39 cellular contexts compared by ENCODE assay signal in the genomic region with DNA sequence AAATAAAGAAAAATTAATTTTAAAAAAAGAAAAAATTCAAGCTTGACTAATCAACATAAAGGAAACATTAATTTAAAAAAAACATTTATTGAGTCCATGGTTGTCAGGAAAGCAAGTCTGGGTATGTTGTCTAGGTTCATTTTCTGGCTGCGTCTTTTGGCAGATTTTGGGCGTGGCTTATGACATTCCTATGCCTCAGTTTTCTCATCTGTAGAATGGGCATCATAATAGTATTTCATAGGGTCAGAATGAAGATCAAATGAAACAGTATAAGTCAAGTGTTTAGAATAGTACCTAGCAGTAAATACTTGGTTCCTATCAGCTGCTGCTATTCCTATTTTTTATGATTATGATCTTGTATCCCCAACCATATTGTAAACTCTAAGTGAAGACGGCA. TPM values are rescaled to one million over a fixed set of nuclear protein-coding genes. Genes with fewer than 3 reads are reported as not detected.
"Had no signal": no experiment of that assay in that cellular context is flagged by ENCODE, and none has a peak within 500 bp of the region (broad histone marks: within the 10 kb centered on the region; RNA-seq: fewer than 3 reads in every experiment).

No MANE protein-coding gene starts in this region.

- H3K36me3 ChIP-seq: adrenal gland, ascending aorta, brain microvascular endothelial cell, breast epithelium, cardiac muscle cell had no signal

- H3K4me1 ChIP-seq: adrenal gland, ascending aorta, breast epithelium had no signal

- ATAC-seq: activated naive CD4-positive, alpha-beta T cell treated with anti-CD3 and anti-CD28 coated beads, Interleukin-2, amount 50 U/mL, for 72 hours; activated naive CD8-positive, alpha-beta T cell treated with anti-CD3 and anti-CD28 coated beads, Interleukin-2, amount 50 U/mL, for 24 hours; activated T-cell treated with anti-CD3 and anti-CD28 coated beads, Interleukin-2, amount 50 U/mL, for 4 hours; activated T-cell treated with anti-CD3 and anti-CD28 coated beads, Interleukin-2, amount 50 U/mL, for 72 hours; activated T-helper 17 cell treated with anti-CD3 and anti-CD28 coated beads, Interleukin-2, amount 50 U/mL, for 72 hours; body of pancreas had no signal

- H3K9me3 Mint-ChIP-seq: activated naive CD4-positive, alpha-beta T cell treated with anti-CD3 and anti-CD28 coated beads, Interleukin-2, amount 50 U/mL, for 24 hours; activated naive CD8-positive, alpha-beta T cell treated with anti-CD3 and anti-CD28 coated beads, Interleukin-2, amount 10 ng/mL, durations not matched to agents 7 days and 5 days; activated naive CD8-positive, alpha-beta T cell treated with anti-CD3 and anti-CD28 coated beads, Interleukin-2, amount 50 U/mL, for 24 hours; activated T-cell treated with anti-CD3 and anti-CD28 coated beads, Interleukin-2, amount 50 U/mL, for 24 hours; activated T-cell treated with anti-CD3 and anti-CD28 coated beads, Interleukin-2, amount 50 U/mL, for 72 hours; activated T-helper 1 cell treated with anti-CD3 and anti-CD28 coated beads, Interleukin-12 subunit alpha, Interleukin-12 subunit beta, Interleukin-2, Interleukin-4 antibody, amounts not matched to agents 30 ng/mL and 10 ng/mL and 1 ng/mL, durations not matched to agents 14 hours and 24 hours and 36 hours had no signal

- H3K27me3 ChIP-seq: adrenal gland, ascending aorta, body of pancreas, brain microvascular endothelial cell, cardiac muscle cell had no signal

- H3K27ac Mint-ChIP-seq: activated naive CD4-positive, alpha-beta T cell treated with anti-CD3 and anti-CD28 coated beads for 36 hours; activated naive CD4-positive, alpha-beta T cell treated with anti-CD3 and anti-CD28 coated beads, Interleukin-2, amount 10 ng/mL, durations not matched to agents 7 days and 5 days; activated naive CD4-positive, alpha-beta T cell treated with anti-CD3 and anti-CD28 coated beads, Interleukin-2, amount 50 U/mL, for 24 hours; activated naive CD4-positive, alpha-beta T cell treated with anti-CD3 and anti-CD28 coated beads, Interleukin-2, amount 50 U/mL, for 72 hours; activated naive CD8-positive, alpha-beta T cell; activated naive CD8-positive, alpha-beta T cell treated with anti-CD3 and anti-CD28 coated beads for 36 hours; activated naive CD8-positive, alpha-beta T cell treated with anti-CD3 and anti-CD28 coated beads, Interleukin-2, amount 10 ng/mL, durations not matched to agents 7 days and 5 days; activated naive CD8-positive, alpha-beta T cell treated with anti-CD3 and anti-CD28 coated beads, Interleukin-2, amount 50 U/mL, for 24 hours; activated T-cell treated with anti-CD3 and anti-CD28 coated beads, Interleukin-2, amount 50 U/mL, for 24 hours; activated T-cell treated with anti-CD3 and anti-CD28 coated beads, Interleukin-2, amount 50 U/mL, for 72 hours; activated T-helper 1 cell treated with anti-CD3 and anti-CD28 coated beads, Interleukin-12 subunit alpha, Interleukin-12 subunit beta, Interleukin-2, Interleukin-4 antibody, amounts not matched to agents 30 ng/mL and 10 ng/mL and 1 ng/mL, durations not matched to agents 14 hours and 24 hours and 36 hours; activated T-helper 17 cell treated with anti-CD3 and anti-CD28 coated beads, Interleukin-2, amount 50 U/mL, for 72 hours; activated T-helper 2 cell treated with anti-CD3 and anti-CD28 coated beads, Interferon-gamma antibody, Interleukin-2, Interleukin-4, amounts not matched to agents 10 μg/mL and 5 μg/mL and 100 μg/mL, durations not matched to agents 14 hours and 24 hours and 36 hours; brain had no signal

- H3K27ac ChIP-seq: adrenal gland, ascending aorta, body of pancreas, brain microvascular endothelial cell, breast epithelium, cardiac muscle cell had no signal

- H3K4me1 Mint-ChIP-seq: activated naive CD4-positive, alpha-beta T cell treated with anti-CD3 and anti-CD28 coated beads, Interleukin-2, amount 10 ng/mL, durations not matched to agents 7 days and 5 days; activated naive CD4-positive, alpha-beta T cell treated with anti-CD3 and anti-CD28 coated beads, Interleukin-2, amount 50 U/mL, for 24 hours; activated naive CD8-positive, alpha-beta T cell treated with anti-CD3 and anti-CD28 coated beads for 36 hours; activated naive CD8-positive, alpha-beta T cell treated with anti-CD3 and anti-CD28 coated beads, Interleukin-2, amount 10 ng/mL, durations not matched to agents 7 days and 5 days; activated naive CD8-positive, alpha-beta T cell treated with anti-CD3 and anti-CD28 coated beads, Interleukin-2, amount 50 U/mL, for 24 hours; activated T-helper 17 cell treated with anti-CD3 and anti-CD28 coated beads, Interleukin-2, amount 50 U/mL, for 72 hours; central memory CD8-positive, alpha-beta T cell had no signal

- H3K36me3 Mint-ChIP-seq: activated naive CD4-positive, alpha-beta T cell treated with anti-CD3 and anti-CD28 coated beads, Interleukin-2, amount 10 ng/mL, durations not matched to agents 7 days and 5 days; activated naive CD4-positive, alpha-beta T cell treated with anti-CD3 and anti-CD28 coated beads, Interleukin-2, amount 50 U/mL, for 24 hours; activated naive CD4-positive, alpha-beta T cell treated with anti-CD3 and anti-CD28 coated beads, Interleukin-2, amount 50 U/mL, for 72 hours; activated naive CD8-positive, alpha-beta T cell; activated naive CD8-positive, alpha-beta T cell treated with anti-CD3 and anti-CD28 coated beads for 36 hours; activated naive CD8-positive, alpha-beta T cell treated with anti-CD3 and anti-CD28 coated beads, Interleukin-2, amount 10 ng/mL, durations not matched to agents 7 days and 5 days; brain had no signal

- DNase-seq: activated effector memory CD4-positive, alpha-beta T cell treated with anti-CD3 and anti-CD28 coated beads, Interleukin-2, amount 50 U/mL, for 16 hours; activated effector memory CD4-positive, alpha-beta T cell treated with Interleukin-2 at 50 U/mL for 16 hours; activated gamma-delta T cell; activated gamma-delta T cell treated with Interleukin-2 at 50 U/mL for 16 hours; activated naive CD4-positive, alpha-beta T cell; activated naive CD4-positive, alpha-beta T cell treated with anti-CD3 and anti-CD28 coated beads for 36 hours; activated naive CD4-positive, alpha-beta T cell treated with anti-CD3 and anti-CD28 coated beads, Interleukin-2, amount 10 ng/mL, durations not matched to agents 7 days and 5 days; activated naive CD4-positive, alpha-beta T cell treated with anti-CD3 and anti-CD28 coated beads, Interleukin-2, amount 50 U/mL, for 16 hours; activated naive CD4-positive, alpha-beta T cell treated with Interleukin-2 at 50 U/mL for 16 hours; activated naive CD8-positive, alpha-beta T cell treated with anti-CD3 and anti-CD28 coated beads for 36 hours; activated naive CD8-positive, alpha-beta T cell treated with anti-CD3 and anti-CD28 coated beads, Interleukin-2, amount 10 ng/mL, durations not matched to agents 7 days and 5 days; activated naive CD8-positive, alpha-beta T cell treated with anti-CD3 and anti-CD28 coated beads, Interleukin-2, amount 50 U/mL, for 24 hours; activated T-cell treated with anti-CD3 and anti-CD28 coated beads, Interleukin-2, amount 50 U/mL, for 1 hour; activated T-cell treated with anti-CD3 and anti-CD28 coated beads, Interleukin-2, amount 50 U/mL, for 24 hours; activated T-cell treated with anti-CD3 and anti-CD28 coated beads, Interleukin-2, amount 50 U/mL, for 4 hours; activated T-cell treated with anti-CD3 and anti-CD28 coated beads, Interleukin-2, amount 50 U/mL, for 48 hours; activated T-cell treated with anti-CD3 and anti-CD28 coated beads, Interleukin-2, amount 50 U/mL, for 72 hours; adrenal gland; amniotic stem cell; aorta; body of pancreas; brain microvascular endothelial cell; caudate nucleus; central memory CD4-positive, alpha-beta T cell; cerebellar nuclear complex had no signal

- H3K4me3 Mint-ChIP-seq: activated naive CD4-positive, alpha-beta T cell treated with anti-CD3 and anti-CD28 coated beads for 36 hours; activated naive CD4-positive, alpha-beta T cell treated with anti-CD3 and anti-CD28 coated beads, Interleukin-2, amount 10 ng/mL, durations not matched to agents 7 days and 5 days; activated naive CD4-positive, alpha-beta T cell treated with anti-CD3 and anti-CD28 coated beads, Interleukin-2, amount 50 U/mL, for 24 hours; activated naive CD8-positive, alpha-beta T cell; activated naive CD8-positive, alpha-beta T cell treated with anti-CD3 and anti-CD28 coated beads for 36 hours; activated naive CD8-positive, alpha-beta T cell treated with anti-CD3 and anti-CD28 coated beads, Interleukin-2, amount 10 ng/mL, durations not matched to agents 7 days and 5 days; activated naive CD8-positive, alpha-beta T cell treated with anti-CD3 and anti-CD28 coated beads, Interleukin-2, amount 50 U/mL, for 24 hours; activated T-cell treated with anti-CD3 and anti-CD28 coated beads, Interleukin-2, amount 50 U/mL, for 24 hours; activated T-cell treated with anti-CD3 and anti-CD28 coated beads, Interleukin-2, amount 50 U/mL, for 4 hours; activated T-cell treated with anti-CD3 and anti-CD28 coated beads, Interleukin-2, amount 50 U/mL, for 72 hours; activated T-helper 1 cell treated with anti-CD3 and anti-CD28 coated beads, Interleukin-12 subunit alpha, Interleukin-12 subunit beta, Interleukin-2, Interleukin-4 antibody, amounts not matched to agents 30 ng/mL and 10 ng/mL and 1 ng/mL, durations not matched to agents 14 hours and 24 hours and 36 hours; activated T-helper 17 cell treated with anti-CD3 and anti-CD28 coated beads, Interleukin-2, amount 50 U/mL, for 72 hours; brain; central memory CD8-positive, alpha-beta T cell had no signal

- FAIRE-seq: astrocyte, bronchial epithelial cell had no signal

- H3K9me3 ChIP-seq: adrenal gland, ascending aorta, body of pancreas, breast epithelium had no signal

- H3K4me3 ChIP-seq: adrenal gland, ascending aorta, body of pancreas, breast epithelium, cardiac muscle cell had no signal

RNA-seq across cellular contexts. Expression of gene MYO1H, which starts 40.5 kb away (rescaled TPM):
- total RNA-seq: activated naive CD4-positive, alpha-beta T cell treated with anti-CD3 and anti-CD28 coated beads for 36 hours; activated naive CD4-positive, alpha-beta T cell treated with anti-CD3 and anti-CD28 coated beads, Interleukin-2, amount 50 U/mL, for 72 hours; activated naive CD8-positive, alpha-beta T cell treated with anti-CD3 and anti-CD28 coated beads for 36 hours; activated naive CD8-positive, alpha-beta T cell treated with anti-CD3 and anti-CD28 coated beads, Interleukin-2, amount 10 ng/mL, durations not matched to agents 7 days and 5 days; activated T-cell treated with anti-CD3 and anti-CD28 coated beads, Interleukin-2, amount 50 U/mL, for 4 hours; activated T-cell treated with anti-CD3 and anti-CD28 coated beads, Interleukin-2, amount 50 U/mL, for 72 hours; activated T-helper 1 cell treated with anti-CD3 and anti-CD28 coated beads, Interleukin-12 subunit alpha, Interleukin-12 subunit beta, Interleukin-2, Interleukin-4 antibody, amounts not matched to agents 30 ng/mL and 10 ng/mL and 1 ng/mL, durations not matched to agents 14 hours and 24 hours and 36 hours; activated T-helper 17 cell treated with anti-CD3 and anti-CD28 coated beads, Interleukin-2, amount 50 U/mL, for 72 hours; activated T-helper 2 cell treated with anti-CD3 and anti-CD28 coated beads, Interferon-gamma antibody, Interleukin-2, Interleukin-4, amounts not matched to agents 10 μg/mL and 5 μg/mL and 100 μg/mL, durations not matched to agents 14 hours and 24 hours and 36 hours; adrenal gland; aorta; ascending aorta; astrocyte; body of pancreas; bronchial epithelial cell; cardiac muscle cell; chondrocyte had no signal
- polyA plus RNA-seq: aorta, cardiac muscle cell had no signal
